Comparison of ENCODE assay signal across 8 cellular contexts in genomic region chr18:58911766-58912165, GRCh38. TPM values are rescaled to one million over a fixed set of nuclear protein-coding genes. Genes with fewer than 3 reads are reported as not detected.
DNase-seq lines count a peak whose midpoint lies in the region; ATAC-seq and TF ChIP-seq lines count a peak whose summit lies in the region.

No MANE protein-coding gene starts in this region.

- no peaks in the 10 kb centered on the region for H3K27me3 ChIP-seq in body of pancreas
- H3K27me3 ChIP-seq in iPS-15b (ENCODE audit: control insufficient read depth, insufficient read depth, low read length), result no peaks in the 10 kb centered on the region
- H3K27me3 ChIP-seq in rectal smooth muscle tissue (ENCODE audit: control insufficient read depth, insufficient read depth, low read length), result no peaks in the 10 kb centered on the region

- TF ChIP-seq CTCF in body of pancreas (IDR thresholded peaks at IDR 0.05), result no peak

- intact Hi-C loops in body of pancreas (cut with DNase I), result no loop called here

- peak; percentile 33 for ATAC-seq in body of pancreas
- ATAC-seq in HG03342 (IDR thresholded peaks at IDR 0.05; ENCODE audit: unreplicated experiment), result no peak

- H3K36me3 ChIP-seq in body of pancreas (replicated peaks in 1 of 2; ENCODE audit: insufficient read depth in 1 of 2, low read depth in 2 of 2) (no peaks in the 10 kb centered on the region), iPS-15b (ENCODE audit: control insufficient read depth, insufficient read depth, low read length) (peaks cover 9% of the 10 kb centered on the region), rectal smooth muscle tissue (ENCODE audit: control insufficient read depth, insufficient read depth, low read length) (no peaks in the 10 kb centered on the region)

- H3K9me3 ChIP-seq in body of pancreas, result no peaks in the 10 kb centered on the region
- no peaks in the 10 kb centered on the region for H3K9me3 ChIP-seq in iPS-15b (ENCODE audit: control insufficient read depth, insufficient read depth, low read length)

- H3K9ac ChIP-seq in iPS-15b (ENCODE audit: low read depth, low read length), result no peak overlapping the region
- no peak overlapping the region for H3K9ac ChIP-seq in rectal smooth muscle tissue (ENCODE audit: low read length)

- DNase-seq in EH (ENCODE audit: low read depth) (peak; percentile 44), body of pancreas (peak in 2 of 4 donors; percentile 15 to 27), HPDE6-E6E7 (ENCODE audit: extremely low spot score) (no peak), H4 (ENCODE audit: low spot score) (no peak), NCI-H524 (lab: John Stamatoyannopoulos, UW) (no peak)

- H3K4me3 ChIP-seq in body of pancreas (no peak overlapping the region), iPS-15b (ENCODE audit: low read depth, low read length) (peak overlapping the region; percentile 7), rectal smooth muscle tissue (ENCODE audit: low read length) (peak overlapping the region; percentile 24)

- no peak for TF ChIP-seq POLR2A in body of pancreas (IDR thresholded peaks at IDR 0.05)

- peaks cover 20% of the 10 kb centered on the region for H3K4me1 ChIP-seq in body of pancreas
- H3K4me1 ChIP-seq in iPS-15b (ENCODE audit: control insufficient read depth, insufficient read depth, low read length), result peaks cover 53% of the 10 kb centered on the region
- peaks cover 17% of the 10 kb centered on the region for H3K4me1 ChIP-seq in rectal smooth muscle tissue (ENCODE audit: control insufficient read depth, insufficient read depth, low read length)

- WGBS in body of pancreas, 2 donors, result 39% methylated on average over 8 of the region's 8 CpGs

- H3K27ac ChIP-seq in body of pancreas, result peak overlapping the region in 3 of 4 donors; percentile 6 to 41 (median 33)
- H3K27ac ChIP-seq in rectal smooth muscle tissue (ENCODE audit: low read depth, low read length), result peak overlapping the region; percentile 51

RNA-seq across cellular contexts. Expression of gene ZNF532, which starts 47.1 kb away (rescaled TPM):
- 10 to 100 TPM; 12.2 to 52.1 TPM for total RNA-seq in body of pancreas
- 57.8 and 75.1 TPM in 2 replicates for total RNA-seq in H4 (2014; rRNA removed; shearing (Covaris generic))

Comparison
In these comparisons a context has a peak if more than half of its experiments do, and no peak if none do; other contexts are left out.
1. H3K4me3 ChIP-seq: peak in iPS-15b (single experiment) and rectal smooth muscle tissue (single experiment); none in body of pancreas (0 of 2).